2 cellular contexts compared by ENCODE assay signal in the genomic region with DNA sequence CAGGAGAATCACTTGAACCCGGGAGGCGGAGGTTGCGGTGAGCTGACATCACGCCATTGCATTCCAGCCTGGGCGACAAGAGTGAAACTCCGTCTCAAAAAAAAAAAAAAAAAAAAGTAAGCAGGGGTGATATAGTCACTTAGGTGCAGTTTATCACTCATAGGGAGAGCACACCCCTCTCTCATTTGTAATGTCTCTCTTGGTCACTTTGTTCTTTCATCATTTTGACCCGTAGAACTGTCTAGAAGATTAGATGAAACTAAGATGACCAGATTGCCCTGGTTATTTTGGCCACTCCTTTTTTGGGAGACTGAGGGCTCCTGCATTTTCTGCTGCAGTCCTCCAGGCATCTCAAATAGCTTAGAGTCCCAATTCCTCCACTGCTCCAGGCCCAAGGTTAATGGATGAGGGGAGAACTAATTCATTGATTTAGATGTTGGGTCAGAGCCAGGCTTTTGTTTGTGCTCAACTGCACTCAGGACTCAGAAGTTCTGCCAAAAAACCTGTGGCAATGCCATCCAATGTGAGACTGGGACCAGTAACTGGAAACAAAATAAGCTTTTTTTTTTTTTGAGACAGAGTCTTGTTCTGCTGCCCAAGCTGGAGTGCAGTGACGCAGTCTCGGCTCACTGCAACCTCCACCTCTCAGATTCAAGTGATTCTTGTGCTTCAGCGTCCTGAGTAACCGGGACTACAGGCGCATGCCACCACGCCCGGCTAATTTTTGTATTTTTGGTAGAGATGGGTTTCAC.
A peak's percentile ranks its signal among the peaks of the same experiment; 100 is the strongest.
TF ChIP-seq lines count a peak whose summit lies in the region.

No MANE protein-coding gene starts in this region.

TF ChIP-seq in liver, 16 proteins besides CTCF, POLR2A, EP300 and RAD21:
- TF ChIP-seq FOXA1 (IDR thresholded peaks at IDR 0.05) (no peak), TAF1 (conservative IDR thresholded peaks at IDR 0.05) (no peak), FOXA2 (IDR thresholded peaks at IDR 0.05) (peak; percentile 7), NR2F2 (IDR thresholded peaks at IDR 0.05) (peak; percentile 14), JUND (IDR thresholded peaks at IDR 0.05) (peak; percentile 58 to 72), GABPA (IDR thresholded peaks at IDR 0.05 in 1 of 2, conservative IDR thresholded peaks at IDR 0.05 in 1 of 2) (no peak), EGR1 (IDR thresholded peaks at IDR 0.05; ENCODE audit: low read depth in 2 of 2) (no peak), HNF4A (conservative IDR thresholded peaks at IDR 0.05) (peak; percentile 79), HNF4G (IDR thresholded peaks at IDR 0.05) (peak; percentile 45), RXRA (IDR thresholded peaks at IDR 0.05) (peak; percentile 81 to 86), YY1 (IDR thresholded peaks at IDR 0.05) (no peak), SP1 (IDR thresholded peaks at IDR 0.05) (peak; percentile 71)
- TF ChIP-seq, protein P1, sequence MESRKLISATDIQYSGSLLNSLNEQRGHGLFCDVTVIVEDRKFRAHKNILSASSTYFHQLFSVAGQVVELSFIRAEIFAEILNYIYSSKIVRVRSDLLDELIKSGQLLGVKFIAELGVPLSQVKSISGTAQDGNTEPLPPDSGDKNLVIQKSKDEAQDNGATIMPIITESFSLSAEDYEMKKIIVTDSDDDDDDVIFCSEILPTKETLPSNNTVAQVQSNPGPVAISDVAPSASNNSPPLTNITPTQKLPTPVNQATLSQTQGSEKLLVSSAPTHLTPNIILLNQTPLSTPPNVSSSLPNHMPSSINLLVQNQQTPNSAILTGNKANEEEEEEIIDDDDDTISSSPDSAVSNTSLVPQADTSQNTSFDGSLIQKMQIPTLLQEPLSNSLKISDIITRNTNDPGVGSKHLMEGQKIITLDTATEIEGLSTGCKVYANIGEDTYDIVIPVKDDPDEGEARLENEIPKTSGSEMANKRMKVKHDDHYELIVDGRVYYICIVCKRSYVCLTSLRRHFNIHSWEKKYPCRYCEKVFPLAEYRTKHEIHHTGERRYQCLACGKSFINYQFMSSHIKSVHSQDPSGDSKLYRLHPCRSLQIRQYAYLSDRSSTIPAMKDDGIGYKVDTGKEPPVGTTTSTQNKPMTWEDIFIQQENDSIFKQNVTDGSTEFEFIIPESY (IDR thresholded peaks at IDR 0.05): peak; percentile 62
- TF ChIP-seq, protein P2, sequence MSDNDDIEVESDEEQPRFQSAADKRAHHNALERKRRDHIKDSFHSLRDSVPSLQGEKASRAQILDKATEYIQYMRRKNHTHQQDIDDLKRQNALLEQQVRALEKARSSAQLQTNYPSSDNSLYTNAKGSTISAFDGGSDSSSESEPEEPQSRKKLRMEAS (IDR thresholded peaks at IDR 0.05): peak; percentile 51
- TF ChIP-seq, protein P3, sequence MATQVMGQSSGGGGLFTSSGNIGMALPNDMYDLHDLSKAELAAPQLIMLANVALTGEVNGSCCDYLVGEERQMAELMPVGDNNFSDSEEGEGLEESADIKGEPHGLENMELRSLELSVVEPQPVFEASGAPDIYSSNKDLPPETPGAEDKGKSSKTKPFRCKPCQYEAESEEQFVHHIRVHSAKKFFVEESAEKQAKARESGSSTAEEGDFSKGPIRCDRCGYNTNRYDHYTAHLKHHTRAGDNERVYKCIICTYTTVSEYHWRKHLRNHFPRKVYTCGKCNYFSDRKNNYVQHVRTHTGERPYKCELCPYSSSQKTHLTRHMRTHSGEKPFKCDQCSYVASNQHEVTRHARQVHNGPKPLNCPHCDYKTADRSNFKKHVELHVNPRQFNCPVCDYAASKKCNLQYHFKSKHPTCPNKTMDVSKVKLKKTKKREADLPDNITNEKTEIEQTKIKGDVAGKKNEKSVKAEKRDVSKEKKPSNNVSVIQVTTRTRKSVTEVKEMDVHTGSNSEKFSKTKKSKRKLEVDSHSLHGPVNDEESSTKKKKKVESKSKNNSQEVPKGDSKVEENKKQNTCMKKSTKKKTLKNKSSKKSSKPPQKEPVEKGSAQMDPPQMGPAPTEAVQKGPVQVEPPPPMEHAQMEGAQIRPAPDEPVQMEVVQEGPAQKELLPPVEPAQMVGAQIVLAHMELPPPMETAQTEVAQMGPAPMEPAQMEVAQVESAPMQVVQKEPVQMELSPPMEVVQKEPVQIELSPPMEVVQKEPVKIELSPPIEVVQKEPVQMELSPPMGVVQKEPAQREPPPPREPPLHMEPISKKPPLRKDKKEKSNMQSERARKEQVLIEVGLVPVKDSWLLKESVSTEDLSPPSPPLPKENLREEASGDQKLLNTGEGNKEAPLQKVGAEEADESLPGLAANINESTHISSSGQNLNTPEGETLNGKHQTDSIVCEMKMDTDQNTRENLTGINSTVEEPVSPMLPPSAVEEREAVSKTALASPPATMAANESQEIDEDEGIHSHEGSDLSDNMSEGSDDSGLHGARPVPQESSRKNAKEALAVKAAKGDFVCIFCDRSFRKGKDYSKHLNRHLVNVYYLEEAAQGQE (IDR thresholded peaks at IDR 0.05): peak; percentile 55
- TF ChIP-seq, protein P4, sequence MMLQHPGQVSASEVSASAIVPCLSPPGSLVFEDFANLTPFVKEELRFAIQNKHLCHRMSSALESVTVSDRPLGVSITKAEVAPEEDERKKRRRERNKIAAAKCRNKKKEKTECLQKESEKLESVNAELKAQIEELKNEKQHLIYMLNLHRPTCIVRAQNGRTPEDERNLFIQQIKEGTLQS (IDR thresholded peaks at IDR 0.05): no peak
TF ChIP-seq in liver: peak in this region for 10.

TF ChIP-seq in HepG2, 621 proteins besides CTCF, POLR2A, EP300 and RAD21:
- no peak for TF ChIP-seq IRF2 (CRISPR knock-in tag; IDR thresholded peaks at IDR 0.05)
- TF ChIP-seq PTBP1 (IDR thresholded peaks at IDR 0.05; ENCODE audit: low read depth, low read length, poor library complexity, severe bottlenecking): no peak
- no peak for TF ChIP-seq SRY (CRISPR knock-in tag; IDR thresholded peaks at IDR 0.05)
- TF ChIP-seq, protein P5, sequence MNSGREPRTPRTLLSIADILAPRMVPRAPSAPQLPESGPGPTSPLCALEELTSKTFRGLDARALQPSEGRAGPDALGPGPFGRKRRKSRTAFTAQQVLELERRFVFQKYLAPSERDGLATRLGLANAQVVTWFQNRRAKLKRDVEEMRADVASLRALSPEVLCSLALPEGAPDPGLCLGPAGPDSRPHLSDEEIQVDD (CRISPR knock-in tag; IDR thresholded peaks at IDR 0.05; ENCODE audit: borderline replicate concordance): no peak
